ENCODE assay signal across 17 cellular contexts in the genomic region with DNA sequence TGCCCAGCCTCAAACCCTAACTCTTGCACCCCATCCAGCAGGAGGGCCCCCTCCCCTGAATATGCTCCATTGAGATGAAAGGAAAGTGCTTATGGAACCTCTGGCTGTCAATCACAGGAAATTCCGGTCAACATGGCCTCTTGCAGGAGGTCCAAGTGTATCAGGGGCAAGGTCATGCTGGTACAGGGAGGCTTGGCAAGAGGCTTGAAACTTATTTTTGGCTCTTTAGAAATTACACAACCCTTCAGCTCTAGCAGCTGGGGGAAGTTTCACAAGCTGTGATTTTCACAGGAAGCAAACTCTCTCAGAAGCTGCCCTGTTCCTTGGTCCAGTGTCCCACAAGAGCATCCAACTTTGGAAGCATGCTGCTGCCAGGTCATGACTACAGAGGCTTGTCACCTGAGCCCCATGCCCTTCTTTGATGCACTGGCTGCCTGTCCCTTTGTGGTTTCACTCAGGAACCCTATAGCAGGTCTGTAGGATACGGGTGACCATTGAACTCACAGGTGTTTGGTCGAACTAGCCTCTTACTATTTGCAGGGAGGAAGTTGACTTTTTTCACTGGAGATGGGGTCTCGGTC. TPM values are rescaled to one million over a fixed set of nuclear protein-coding genes. Genes with fewer than 3 reads are reported as not detected.
DNase-seq lines count a peak whose midpoint lies in the region; ATAC-seq lines count a peak whose summit lies in the region.
"Had no signal": no experiment of that assay in that cellular context is flagged by ENCODE, and none has a peak within 500 bp of the region (broad histone marks: within the 10 kb centered on the region; RNA-seq: fewer than 3 reads in every experiment).

No MANE protein-coding gene starts in this region.

- no peak overlapping the region for H3K4me2 ChIP-seq in neuronal stem cell (ENCODE audit: insufficient read depth, low read length, poor library complexity, severe bottlenecking)
- H3K4me2 ChIP-seq: GM23338 had no signal

- no peak overlapping the region for H2BK5ac ChIP-seq in neuronal stem cell (ENCODE audit: low read length)

- DNase-seq in CD1c-positive myeloid dendritic cell (ENCODE audit: extremely low spot score) (peak; percentile 77), NOMO-1 (lab: John Stamatoyannopoulos, UW; ENCODE audit: unreplicated experiment in 2 of 2) (peak; percentile 57 to 82), Right ventricle myocardium superior (no peak), neuronal stem cell (ENCODE audit: low spot score) (no peak), NCI-H748 treated with DMSO at 0.1 percent for 48 hours (lab: John Stamatoyannopoulos, UW) (no peak), T-helper 17 cell (no peak)
- DNase-seq: activated CD8-positive, alpha-beta T cell treated with anti-CD3 and anti-CD28 coated beads, Interleukin-2, amount 10 ng/mL, durations not matched to agents 7 days and 5 days; DMS153; esophagus squamous epithelium; NCI-H2227 treated with DMSO at 0.1 percent for 48 hours; nephron progenitor cell had no signal

- peaks cover 18 to 67% of the 10 kb centered on the region in 2 donors for H3K36me3 ChIP-seq in neuronal stem cell (replicated peaks in 1 of 2; ENCODE audit: control insufficient read depth in 2 of 2, insufficient read depth in 2 of 2, low read length in 2 of 2)
- H3K36me3 ChIP-seq: esophagus squamous epithelium had no signal

- H4K8ac ChIP-seq in neuronal stem cell (ENCODE audit: low read depth, low read length): no peak overlapping the region

- H4K91ac ChIP-seq in neuronal stem cell (ENCODE audit: low read depth, low read length, poor library complexity): no peak overlapping the region

- H3K36me3 Mint-ChIP-seq in T-helper 17 cell (ENCODE audit: low read depth): no peaks in the 10 kb centered on the region

- ATAC-seq in Right ventricle myocardium superior (ENCODE audit: poor library complexity): peak; percentile 92
- ATAC-seq in HG03025 (IDR thresholded peaks at IDR 0.05; ENCODE audit: low FRiP score, unreplicated experiment): no peak
- ATAC-seq in GM21619 (IDR thresholded peaks at IDR 0.05; ENCODE audit: unreplicated experiment): no peak
- no peak for ATAC-seq in T-helper 17 cell
- ATAC-seq: activated CD8-positive, alpha-beta T cell treated with anti-CD3 and anti-CD28 coated beads, Interleukin-2, amount 10 ng/mL, durations not matched to agents 7 days and 5 days; GM23338 had no signal

- peak overlapping the region; percentile 10 for H3K9ac ChIP-seq in neuronal stem cell (ENCODE audit: low read depth, low read length, poor library complexity)

- no peak overlapping the region for H3K4me3 ChIP-seq in neuronal stem cell (ENCODE audit: low read length in 2 of 2)
- H3K4me3 ChIP-seq: esophagus squamous epithelium, GM23338 had no signal

- no peaks in the 10 kb centered on the region for H3K27me3 ChIP-seq in neuronal stem cell (ENCODE audit: control insufficient read depth in 3 of 3, insufficient read depth in 3 of 3, low read depth in 1 of 3, low read length in 3 of 3)
- H3K27me3 ChIP-seq: esophagus squamous epithelium had no signal

- H3K4me3 Mint-ChIP-seq in T-helper 17 cell: no peak overlapping the region
- H3K4me3 Mint-ChIP-seq: activated CD8-positive, alpha-beta T cell treated with anti-CD3 and anti-CD28 coated beads, Interleukin-2, amount 10 ng/mL, durations not matched to agents 7 days and 5 days; central memory CD8-positive, alpha-beta T cell; GM23338; nephron progenitor cell had no signal

- H2AFZ ChIP-seq in neuronal stem cell (ENCODE audit: low read length): no peak overlapping the region
- H2AFZ ChIP-seq: GM23338 had no signal

- H3K14ac ChIP-seq in neuronal stem cell (ENCODE audit: low read length): no peak overlapping the region

- no peaks in the 10 kb centered on the region for H3K27me3 Mint-ChIP-seq in T-helper 17 cell
- H3K27me3 Mint-ChIP-seq: central memory CD8-positive, alpha-beta T cell had no signal

- no peak overlapping the region for H3K23ac ChIP-seq in neuronal stem cell (ENCODE audit: low read depth, low read length, poor library complexity)

- no peak overlapping the region for H3K27ac ChIP-seq in neuronal stem cell (replicated peaks; ENCODE audit: low read length)

- no peaks in the 10 kb centered on the region for H3K79me1 ChIP-seq in neuronal stem cell (ENCODE audit: low read depth, low read length)

- no peaks in the 10 kb centered on the region for H3K4me1 Mint-ChIP-seq in T-helper 17 cell
- H3K4me1 Mint-ChIP-seq: central memory CD8-positive, alpha-beta T cell; GM23338 had no signal

- H2BK12ac ChIP-seq in neuronal stem cell (ENCODE audit: low read length): no peak overlapping the region

- H2AK5ac ChIP-seq in neuronal stem cell (ENCODE audit: low read depth, low read length): no peak overlapping the region

- intact Hi-C loops in Right ventricle myocardium superior (cut with DNase I): no loop called here

- no peaks in the 10 kb centered on the region for H3K4me1 ChIP-seq in neuronal stem cell (ENCODE audit: control insufficient read depth in 2 of 2, insufficient read depth in 1 of 2, low read depth in 1 of 2, low read length in 2 of 2)
- H3K4me1 ChIP-seq: esophagus squamous epithelium had no signal

- no peak overlapping the region for H3K27ac Mint-ChIP-seq in T-helper 17 cell
- H3K27ac Mint-ChIP-seq: activated CD8-positive, alpha-beta T cell treated with anti-CD3 and anti-CD28 coated beads, Interleukin-2, amount 10 ng/mL, durations not matched to agents 7 days and 5 days; GM23338 had no signal

- no peak overlapping the region for H2BK15ac ChIP-seq in neuronal stem cell (ENCODE audit: low read length)

- H2BK120ac ChIP-seq in neuronal stem cell (ENCODE audit: low read depth, low read length): no peak overlapping the region

- no CpG with 5 or more reads among the region's 4 CpGs for WGBS in neuronal stem cell (ENCODE audit: extremely low coverage in 2 of 2, insufficient read length in 2 of 2, insufficient replicate concordance in 1 of 2), 2 donors

- no peaks in the 10 kb centered on the region for H3K9me3 ChIP-seq in neuronal stem cell (replicated peaks in 1 of 2; ENCODE audit: control insufficient read depth in 2 of 2, insufficient read depth in 1 of 2, low read depth in 1 of 2, low read length in 2 of 2)
- H3K9me3 ChIP-seq in T-helper 17 cell (ENCODE audit: control insufficient read depth, low read length, poor library complexity, severe bottlenecking): no peaks in the 10 kb centered on the region
- H3K9me3 ChIP-seq: esophagus squamous epithelium had no signal

- no peak overlapping the region for H3K18ac ChIP-seq in neuronal stem cell (ENCODE audit: low read length)

- H3K4ac ChIP-seq in neuronal stem cell (ENCODE audit: low read length): no peak overlapping the region

RNA-seq across cellular contexts. Expression of gene ASF1B, which starts 8.4 kb away (rescaled TPM):
- total RNA-seq in Right ventricle myocardium superior (1.00 TPM), T-helper 17 cell (1 to 10 TPM; 1.5 to 1.9 TPM)
- polyA plus RNA-seq in neuronal stem cell (2013, experiment 1 of 2): 32.1 TPM
- 30.3 TPM for polyA plus RNA-seq in neuronal stem cell (2013, experiment 2 of 2)

RNA-seq across cellular contexts. Expression of gene PRKACA, which starts 10.5 kb away (rescaled TPM):
- total RNA-seq in Right ventricle myocardium superior (460 TPM), T-helper 17 cell (10 to 100 TPM; 35.2 to 38.5 TPM)
- polyA plus RNA-seq in neuronal stem cell (2013, experiment 1 of 2): 66.8 TPM
- polyA plus RNA-seq in neuronal stem cell (2013, experiment 2 of 2): 67.2 TPM

RNA-seq across cellular contexts. Expression of gene SAMD1, which starts 37.5 kb away (rescaled TPM):
- 51.1 TPM for total RNA-seq in Right ventricle myocardium superior
- polyA plus RNA-seq in neuronal stem cell (2013, experiment 1 of 2): 57.9 TPM
- polyA plus RNA-seq in neuronal stem cell (2013, experiment 2 of 2): 59.2 TPM
- 10 to 100 TPM; 24.8 to 25.3 TPM for total RNA-seq in T-helper 17 cell

RNA-seq across cellular contexts. Expression of gene C19orf67, which starts 42.4 kb away (rescaled TPM):
- not detected for total RNA-seq in Right ventricle myocardium superior
- polyA plus RNA-seq in neuronal stem cell (2013, experiment 1 of 2): not detected
- not detected for polyA plus RNA-seq in neuronal stem cell (2013, experiment 2 of 2)
- under 1 TPM; 0.22 to 0.31 TPM for total RNA-seq in T-helper 17 cell
- total RNA-seq: activated CD8-positive, alpha-beta T cell treated with anti-CD3 and anti-CD28 coated beads, Interleukin-2, amount 10 ng/mL, durations not matched to agents 7 days and 5 days; esophagus squamous epithelium; GM23338; M059J; urinary bladder had no signal
- polyA plus RNA-seq: GM23338, urinary bladder had no signal

RNA-seq across cellular contexts. Expression of gene MISP3, which starts 55.4 kb away (rescaled TPM):
- total RNA-seq in Right ventricle myocardium superior (7.9 TPM), T-helper 17 cell (1 to 10 TPM in 1 of 2 donors, under 1 TPM in 1; 0.65 to 1.3 TPM)
- polyA plus RNA-seq in neuronal stem cell (2013, experiment 1 of 2): 1.6 TPM
- polyA plus RNA-seq in neuronal stem cell (2013, experiment 2 of 2): 1.7 TPM

Comparison
In these comparisons a context has a peak if more than half of its experiments do, and no peak if none do; other contexts are left out.
1. DNase-seq: peak in CD1c-positive myeloid dendritic cell (single experiment) and NOMO-1 (2 of 2); none in Right ventricle myocardium superior (single experiment), neuronal stem cell (single experiment), NCI-H748 treated with DMSO at 0.1 percent for 48 hours (single experiment) and T-helper 17 cell (0 of 3).
2. RNA of gene PRKACA, which starts 10.5 kb away (total RNA-seq): 460 TPM in Right ventricle myocardium superior (single experiment); 35.2 to 38.5 TPM in T-helper 17 cell; every median in the first group is over 10 times any median in the second.